8 cellular contexts compared by ENCODE assay signal in genomic region chr12:31316964-31317363, GRCh38. TPM values are rescaled to one million over a fixed set of nuclear protein-coding genes. Genes with fewer than 3 reads are reported as not detected.
DNase-seq lines count a peak whose midpoint lies in the region; ATAC-seq, FAIRE-seq and TF ChIP-seq lines count a peak whose summit lies in the region.

No MANE protein-coding gene starts in this region.

- H3K27me3 Mint-ChIP-seq in progenitor cell of endocrine pancreas, result no peaks in the 10 kb centered on the region

- H3K9ac ChIP-seq in Karpas-422 (ENCODE audit: low read length) (no peak overlapping the region), colonic mucosa (ENCODE audit: low read depth in 2 of 2, low read length in 2 of 2) (no peak overlapping the region)

- H3K4me1 ChIP-seq in Karpas-422 (ENCODE audit: low read length) (peaks cover 55% of the 10 kb centered on the region), colonic mucosa (no peaks in the 10 kb centered on the region)

- peak; percentile 28 for ATAC-seq in GM18907 (IDR thresholded peaks at IDR 0.05; ENCODE audit: unreplicated experiment)
- ATAC-seq in left lobe of liver, result no peak

- no peak overlapping the region for H3K4me3 Mint-ChIP-seq in progenitor cell of endocrine pancreas (ENCODE audit: low read depth)

- DNase-seq in Karpas-422 (no peak), colonic mucosa (no peak), progenitor cell of endocrine pancreas (ENCODE audit: low spot score, unreplicated experiment) (no peak), AML-193 (lab: John Stamatoyannopoulos, UW) (no peak), frontal cortex (ENCODE audit: low spot score in 2 of 2) (no peak), HuH-7 (ENCODE audit: low spot score) (no peak), left lobe of liver (ENCODE audit: low spot score) (no peak)

- TF ChIP-seq CTCF in colonic mucosa (IDR thresholded peaks at IDR 0.05) (no peak), progenitor cell of endocrine pancreas (IDR thresholded peaks at IDR 0.05; ENCODE audit: unreplicated experiment) (no peak)

- peaks cover 100% of the 10 kb centered on the region for H3K79me2 ChIP-seq in Karpas-422 (ENCODE audit: low read length)

- H3K27ac Mint-ChIP-seq in progenitor cell of endocrine pancreas, result peak overlapping the region; percentile 17

- no peaks in the 10 kb centered on the region for H3K9me2 ChIP-seq in Karpas-422 (replicated peaks; ENCODE audit: insufficient read depth, low read length)

- FAIRE-seq in frontal cortex (lab: Jason Lieb, UNC), result no peak

- H3K36me3 ChIP-seq in Karpas-422 (ENCODE audit: insufficient read depth, low read length), result peaks cover 19% of the 10 kb centered on the region; the same call in 1 of the 2 replicates
- no peaks in the 10 kb centered on the region for H3K36me3 ChIP-seq in colonic mucosa

- H3K9me3 Mint-ChIP-seq in progenitor cell of endocrine pancreas (ENCODE audit: low read depth), result peaks cover 11% of the 10 kb centered on the region

- peaks cover 87% of the 10 kb centered on the region for H4K20me1 ChIP-seq in Karpas-422 (ENCODE audit: insufficient read depth, low read depth, low read length)

- intact Hi-C loops in colonic mucosa (cut with DNase I), result no loop called here

- H3K27ac ChIP-seq in Karpas-422 (ENCODE audit: low read length), result 0 out of 2 replicates have a peak overlapping the region, but pooled peaks have one; percentile 19
- peak overlapping the region; percentile 53 for H3K27ac ChIP-seq in colonic mucosa

- no peaks in the 10 kb centered on the region for H3K27me3 ChIP-seq in Karpas-422 (ENCODE audit: low read length)
- H3K27me3 ChIP-seq in colonic mucosa, result no peaks in the 10 kb centered on the region

- H3K4me3 ChIP-seq in Karpas-422 (ENCODE audit: low read length), result 0 out of 2 replicates have a peak overlapping the region, but pooled peaks have one; percentile 100
- H3K4me3 ChIP-seq in colonic mucosa, result no peak overlapping the region

- H3K9me3 ChIP-seq in Karpas-422 (ENCODE audit: low read length), result no peaks in the 10 kb centered on the region
- no peaks in the 10 kb centered on the region for H3K9me3 ChIP-seq in colonic mucosa

- H3K36me3 Mint-ChIP-seq in progenitor cell of endocrine pancreas (ENCODE audit: insufficient read depth), result peaks cover 19% of the 10 kb centered on the region

- H2AFZ ChIP-seq in Karpas-422 (ENCODE audit: low read length), result no peak overlapping the region

- H3K4me2 ChIP-seq in Karpas-422 (ENCODE audit: low read depth, low read length, poor library complexity, severe bottlenecking), result peak overlapping the region; percentile 93

- peaks cover 69% of the 10 kb centered on the region for H3K4me1 Mint-ChIP-seq in progenitor cell of endocrine pancreas (ENCODE audit: low read depth)

RNA-seq across cellular contexts. Expression of gene SINHCAF, which starts 9.0 kb away (rescaled TPM):
- total RNA-seq in Karpas-422 (2014; rRNA removed; shearing (Covaris generic); ENCODE audit: low replicate concordance), result 73.7 and 117 TPM in 2 replicates
- total RNA-seq in colonic mucosa (100 to 1,000 TPM in 1 of 2 donors, 10 to 100 TPM in 1; 58.9 to 107 TPM), progenitor cell of endocrine pancreas (391 and 408 TPM in 2 replicates), frontal cortex (16.7 TPM), left lobe of liver (3.5 TPM)
